8 cellular contexts compared by ENCODE assay signal in genomic region chr12:122793685-122794106, GRCh38. TPM values are rescaled to one million over a fixed set of nuclear protein-coding genes. Genes with fewer than 3 reads are reported as not detected.
DNase-seq lines count a peak whose midpoint lies in the region; ATAC-seq and TF ChIP-seq lines count a peak whose summit lies in the region.

No MANE protein-coding gene starts in this region.

- no peaks in the 10 kb centered on the region for H3K36me3 ChIP-seq in H7 (replicated peaks; ENCODE audit: control insufficient read depth, insufficient read depth, low read length)

- H3K27me3 ChIP-seq in H7 (ENCODE audit: control insufficient read depth, insufficient read depth, low read length), result no peaks in the 10 kb centered on the region

- DNase-seq in COLO668 (lab: John Stamatoyannopoulos, UW; ENCODE audit: unreplicated experiment) (peak; percentile 19), H7 (peak; percentile 66), NCI-H69 (lab: John Stamatoyannopoulos, UW) (peak; percentile 68), astrocyte of the spinal cord (ENCODE audit: low read depth, low spot score) (peak; percentile 71), iris pigment epithelial cell (ENCODE audit: low read depth) (peak; percentile 62), superior temporal gyrus (ENCODE audit: extremely low spot score) (peak; percentile 92)

- peak; percentile 59 for TF ChIP-seq CTCF in astrocyte of the spinal cord (IDR thresholded peaks at IDR 0.05; ENCODE audit: low read depth, low read length)

- ATAC-seq in GM21367 (IDR thresholded peaks at IDR 0.05; ENCODE audit: unreplicated experiment) (no peak), HG02642 (IDR thresholded peaks at IDR 0.05; ENCODE audit: poor library complexity, unreplicated experiment) (no peak)

- no peak overlapping the region for H3K4me3 ChIP-seq in H7 (ENCODE audit: insufficient read depth, low read depth, low read length)
- no peak overlapping the region for H3K4me3 ChIP-seq in astrocyte of the spinal cord (ENCODE audit: low read depth, low read length)

- in situ Hi-C loops in astrocyte of the spinal cord (cut with HindIII; ENCODE audit: low sequenced_read_pairs), result no loop called here

RNA-seq across cellular contexts. Expression of gene CCDC62, which starts 19.3 kb away (rescaled TPM):
- total RNA-seq in H7 (2014; rRNA removed; shearing (Covaris generic)), result 0.62 and 0.63 TPM in 2 replicates

RNA-seq across cellular contexts. Expression of gene DENR, which starts 41.1 kb away (rescaled TPM):
- 55.0 and 61.7 TPM in 2 replicates for total RNA-seq in H7 (2014; rRNA removed; shearing (Covaris generic))

RNA-seq across cellular contexts. Expression of gene HIP1R, which starts 41.6 kb away (rescaled TPM):
- total RNA-seq in H7 (2014; rRNA removed; shearing (Covaris generic)), result 33.6 and 35.6 TPM in 2 replicates

Comparison
In these comparisons a context has a peak if more than half of its experiments do, and no peak if none do; other contexts are left out.
1. DNase-seq: peak in every context shown above with its lines; median percentile 92 in superior temporal gyrus; 71 in astrocyte of the spinal cord; 68 in NCI-H69; 66 in H7; 62 in iris pigment epithelial cell; 19 in COLO668.